In genomic region chr5:151085517-151086031, GRCh38 we compare ENCODE assay signal across 8 cellular contexts. TPM values are rescaled to one million over a fixed set of nuclear protein-coding genes. Genes with fewer than 3 reads are reported as not detected.
DNase-seq lines count a peak whose midpoint lies in the region; ATAC-seq and TF ChIP-seq lines count a peak whose summit lies in the region.

No MANE protein-coding gene starts in this region.

- POLR2A ChIA-PET in HEK293 (lab: Yijun Ruan, JAX) = no interaction called here

- H3K4me3 ChIP-seq in HEK293 (ENCODE audit: low read depth, low read length) (no peak overlapping the region), heart left ventricle (peak overlapping the region in 2 of 12 donors; percentile 2 to 47)

- no peaks in the 10 kb centered on the region for H3K27me3 ChIP-seq in heart left ventricle

- H3K9me3 ChIP-seq in HEK293 (ENCODE audit: control insufficient read depth, insufficient read depth, low read depth, low read length) (no peaks in the 10 kb centered on the region), heart left ventricle (no peaks in the 10 kb centered on the region)

- TF ChIP-seq POLR2A in heart left ventricle (IDR thresholded peaks at IDR 0.05) = no peak
- TF ChIP-seq POLR2A in erythroblast (IDR thresholded peaks at IDR 0.05; ENCODE audit: low read length) = no peak

- 14 to 28% (median 22%) methylated on average over 8 to 9 of the region's 9 CpGs for WGBS in heart left ventricle, 4 donors

- CTCF ChIA-PET in HEK293 (lab: Yijun Ruan, JAX) = interaction anchor here (0.5 to 2.3 kb wide), 3 partner anchors 30 to 554 kb away, joined by 3 to 6 read pairs (median 5); no protein-coding TSS in a partner anchor

- intact Hi-C loops in heart left ventricle (cut with DNase I) = no loop called here

- peak; percentile 41 to 45 for DNase-seq in activated CD4-positive, alpha-beta T cell treated with anti-CD3 and anti-CD28 coated beads, Interleukin-2, amount 50 U/mL, for 4 hours
- DNase-seq in heart left ventricle (peak in 3 of 5 donors; percentile 63 to 75 (median 72)), activated gamma-delta T cell treated with Interleukin-2 at 50 U/mL for 16 hours (no peak), amygdala (lab: John Stamatoyannopoulos, UW) (no peak), erythroblast (lab: John Stamatoyannopoulos, UW) (no peak)
- DNase-seq in stimulated activated effector memory CD8-positive, alpha-beta T cell treated with anti-CD3 and anti-CD28 coated beads, Interleukin-12 subunit alpha, Interleukin-12 subunit beta, amount 100 ng/mL, for 72 hours (ENCODE audit: low spot score in 2 of 2) = no peak

- peaks cover 61% of the 10 kb centered on the region for H3K4me1 Mint-ChIP-seq in stimulated activated effector memory CD8-positive, alpha-beta T cell treated with anti-CD3 and anti-CD28 coated beads, Interleukin-12 subunit alpha, Interleukin-12 subunit beta, amount 100 ng/mL, for 72 hours

- H3K4me1 ChIP-seq in HEK293 (ENCODE audit: control insufficient read depth, insufficient read depth, low read length) (peaks cover 6% of the 10 kb centered on the region; the same call in 1 of the 2 replicates), heart left ventricle (peaks cover 10 to 75% (median 39%) of the 10 kb centered on the region in 12 donors)

- peak overlapping the region; percentile 85 for H3K27ac Mint-ChIP-seq in stimulated activated effector memory CD8-positive, alpha-beta T cell treated with anti-CD3 and anti-CD28 coated beads, Interleukin-12 subunit alpha, Interleukin-12 subunit beta, amount 100 ng/mL, for 72 hours

- H3K4me3 Mint-ChIP-seq in stimulated activated effector memory CD8-positive, alpha-beta T cell treated with anti-CD3 and anti-CD28 coated beads, Interleukin-12 subunit alpha, Interleukin-12 subunit beta, amount 100 ng/mL, for 72 hours = peak overlapping the region; percentile 77

- peak; percentile 25 to 53 (median 36) for ATAC-seq in heart left ventricle
- ATAC-seq in stimulated activated effector memory CD8-positive, alpha-beta T cell treated with anti-CD3 and anti-CD28 coated beads, Interleukin-12 subunit alpha, Interleukin-12 subunit beta, amount 100 ng/mL, for 72 hours = peak; percentile 12
- no peak for ATAC-seq in GM19397 (IDR thresholded peaks at IDR 0.05; ENCODE audit: unreplicated experiment)

- H3K36me3 ChIP-seq in HEK293 (ENCODE audit: control insufficient read depth in 2 of 2, insufficient read depth in 1 of 2, low read length in 2 of 2) (no peaks in the 10 kb centered on the region), heart left ventricle (no peaks in the 10 kb centered on the region)

- peaks cover 77% of the 10 kb centered on the region for H3K36me3 Mint-ChIP-seq in stimulated activated effector memory CD8-positive, alpha-beta T cell treated with anti-CD3 and anti-CD28 coated beads, Interleukin-12 subunit alpha, Interleukin-12 subunit beta, amount 100 ng/mL, for 72 hours

- TF ChIP-seq CTCF in HEK293 (tag by site-specific recombination; IDR thresholded peaks at IDR 0.05) = no peak
- no peak for TF ChIP-seq CTCF in heart left ventricle (IDR thresholded peaks at IDR 0.05)

- H3K27ac ChIP-seq in HEK293 (ENCODE audit: extremely low read depth, low read depth, low read length) (no peak overlapping the region), heart left ventricle (peak overlapping the region; percentile 15 to 84 (median 74))

- no peaks in the 10 kb centered on the region for H3K9me3 Mint-ChIP-seq in stimulated activated effector memory CD8-positive, alpha-beta T cell treated with anti-CD3 and anti-CD28 coated beads, Interleukin-12 subunit alpha, Interleukin-12 subunit beta, amount 100 ng/mL, for 72 hours

TF ChIP-seq in HEK293, 187 proteins besides CTCF, POLR2A, EP300 and RAD21:
- TF ChIP-seq ZNF560 (tag by site-specific recombination; IDR thresholded peaks at IDR 0.05; ENCODE audit: borderline replicate concordance) (no peak), SP2 (tag by site-specific recombination; IDR thresholded peaks at IDR 0.05) (peak; percentile 44), ZFHX2 (tag by site-specific recombination; conservative IDR thresholded peaks at IDR 0.05) (0 out of 2 replicates have a peak, but pooled peaks have one; percentile 25), EGR2 (tag by site-specific recombination; IDR thresholded peaks at IDR 0.05; ENCODE audit: low read depth) (0 out of 2 replicates have a peak, but pooled peaks have one; percentile 6)

RNA-seq across cellular contexts. Expression of gene TNIP1, which starts 4.7 kb away (rescaled TPM):
- total RNA-seq in heart left ventricle = 100 to 1,000 TPM in 8 of 9 donors, 10 to 100 TPM in 1; 86.0 to 180 (median 122) TPM
- polyA plus RNA-seq in heart left ventricle = 10 to 100 TPM; 97.1 to 97.6 TPM

Comparison
In these comparisons a context has a peak if more than half of its experiments do, and no peak if none do; other contexts are left out.
1. DNase-seq: peak in activated CD4-positive, alpha-beta T cell treated with anti-CD3 and anti-CD28 coated beads, Interleukin-2, amount 50 U/mL, for 4 hours (2 of 2) and heart left ventricle (3 of 5); none in stimulated activated effector memory CD8-positive, alpha-beta T cell treated with anti-CD3 and anti-CD28 coated beads, Interleukin-12 subunit alpha, Interleukin-12 subunit beta, amount 100 ng/mL, for 72 hours (0 of 2), activated gamma-delta T cell treated with Interleukin-2 at 50 U/mL for 16 hours (single experiment), amygdala (0 of 56) and erythroblast (0 of 2).